ENCODE assay signal across 7 cellular contexts in genomic region chr5:893137-893506, GRCh38. TPM values are rescaled to one million over a fixed set of nuclear protein-coding genes. Genes with fewer than 3 reads are reported as not detected.
DNase-seq lines count a peak whose midpoint lies in the region; ATAC-seq, FAIRE-seq and TF ChIP-seq lines count a peak whose summit lies in the region.

No MANE protein-coding gene starts in this region.

- peaks cover 39% of the 10 kb centered on the region for H3K4me1 ChIP-seq in HepG2 (ENCODE audit: insufficient read depth, low read length)
- peaks cover 15% of the 10 kb centered on the region for H3K4me1 ChIP-seq in upper lobe of right lung

- TF ChIP-seq POLR2A in HepG2 (IDR thresholded peaks at IDR 0.05; ENCODE audit: insufficient read depth in 1 of 2, low read depth in 2 of 2, low read length in 2 of 2), result no peak

- WGBS in HepG2 (ENCODE audit: low lambda C conversion rate), result 0% methylated on average over 4 of the region's 31 CpGs

- no peaks in the 10 kb centered on the region for H3K9me3 Mint-ChIP-seq in activated T-helper 1 cell treated with anti-CD3 and anti-CD28 coated beads, Interleukin-12 subunit alpha, Interleukin-12 subunit beta, Interleukin-2, Interleukin-4 antibody, amounts not matched to agents 30 ng/mL and 10 ng/mL and 1 ng/mL, durations not matched to agents 14 hours and 24 hours and 36 hours

- peak overlapping the region; percentile 79 for H3K27ac ChIP-seq in HepG2 (ENCODE audit: extremely low read length, insufficient read depth, low read length)
- no peak overlapping the region for H3K27ac ChIP-seq in upper lobe of right lung

- CTCF ChIA-PET in HepG2 (lab: Yijun Ruan, JAX; ENCODE audit: low intra/inter-chr PET ratio, low total read pairs), result no interaction called here

- DNase-seq in activated T-helper 1 cell treated with anti-CD3 and anti-CD28 coated beads, Interleukin-12 subunit alpha, Interleukin-12 subunit beta, Interleukin-2, Interleukin-4 antibody, amounts not matched to agents 30 ng/mL and 10 ng/mL and 1 ng/mL, durations not matched to agents 14 hours and 24 hours and 36 hours (ENCODE audit: low spot score), result no peak
- DNase-seq in HepG2 (ENCODE audit: low spot score), result no peak
- DNase-seq in upper lobe of right lung, result no peak
- DNase-seq in effector CD8-positive, alpha-beta T cell (lab: John Stamatoyannopoulos, UW), result no peak
- DNase-seq in OCI-M2 (lab: John Stamatoyannopoulos, UW; ENCODE audit: unreplicated experiment), result no peak

- peaks cover 26% of the 10 kb centered on the region for H3K4me1 Mint-ChIP-seq in activated T-helper 1 cell treated with anti-CD3 and anti-CD28 coated beads, Interleukin-12 subunit alpha, Interleukin-12 subunit beta, Interleukin-2, Interleukin-4 antibody, amounts not matched to agents 30 ng/mL and 10 ng/mL and 1 ng/mL, durations not matched to agents 14 hours and 24 hours and 36 hours (ENCODE audit: low read depth)

- H3K4me3 ChIP-seq in HepG2 (replicated peaks in 1 of 3; ENCODE audit: insufficient read depth in 1 of 3, low read depth in 2 of 3, low read length in 3 of 3) (peak overlapping the region; percentile 70 to 90 (median 83)), upper lobe of right lung (peak overlapping the region; percentile 85)

- no peak for TF ChIP-seq CTCF in HepG2 (CRISPR knock-in tag; IDR thresholded peaks at IDR 0.05)
- no peak for TF ChIP-seq CTCF in upper lobe of right lung (IDR thresholded peaks at IDR 0.05)

- no peaks in the 10 kb centered on the region for H3K27me3 ChIP-seq in HepG2 (ENCODE audit: control insufficient read depth in 1 of 2, insufficient read depth in 2 of 2, low read length in 2 of 2)
- no peaks in the 10 kb centered on the region for H3K27me3 ChIP-seq in upper lobe of right lung

- H2AFZ ChIP-seq in HepG2 (ENCODE audit: low read length), result no peak overlapping the region

- peaks cover 40% of the 10 kb centered on the region for H3K36me3 Mint-ChIP-seq in activated T-helper 1 cell treated with anti-CD3 and anti-CD28 coated beads, Interleukin-12 subunit alpha, Interleukin-12 subunit beta, Interleukin-2, Interleukin-4 antibody, amounts not matched to agents 30 ng/mL and 10 ng/mL and 1 ng/mL, durations not matched to agents 14 hours and 24 hours and 36 hours (ENCODE audit: low read depth)

- H4K20me1 ChIP-seq in HepG2 (ENCODE audit: insufficient read depth, low read length), result no peaks in the 10 kb centered on the region

- no peak for TF ChIP-seq EP300 in HepG2 (IDR thresholded peaks at IDR 0.05; ENCODE audit: low read depth in 2 of 2, low read length in 2 of 2)
- TF ChIP-seq EP300 in HepG2 (CRISPR knock-in tag; IDR thresholded peaks at IDR 0.05; ENCODE audit: borderline replicate concordance), result no peak

- H3K79me2 ChIP-seq in HepG2 (ENCODE audit: insufficient read depth, low read length), result peaks cover 44% of the 10 kb centered on the region

- TF ChIP-seq RAD21 in HepG2 (CRISPR knock-in tag; IDR thresholded peaks at IDR 0.05), result no peak

- ATAC-seq in GM19351 (IDR thresholded peaks at IDR 0.05; ENCODE audit: unreplicated experiment), result peak; percentile 14
- peak; percentile 19 for ATAC-seq in HG03097 (IDR thresholded peaks at IDR 0.05; ENCODE audit: low FRiP score, unreplicated experiment)
- peak; percentile 6 for ATAC-seq in HepG2
- ATAC-seq in upper lobe of right lung, result no peak

- POLR2A ChIA-PET in HepG2 (lab: Yijun Ruan, JAX), result interaction anchor here (1.1 to 1.5 kb wide), 2 partner anchors 269 to 290 kb away, joined by 3 to 4 read pairs; no protein-coding TSS in a partner anchor

- H3K4me3 Mint-ChIP-seq in activated T-helper 1 cell treated with anti-CD3 and anti-CD28 coated beads, Interleukin-12 subunit alpha, Interleukin-12 subunit beta, Interleukin-2, Interleukin-4 antibody, amounts not matched to agents 30 ng/mL and 10 ng/mL and 1 ng/mL, durations not matched to agents 14 hours and 24 hours and 36 hours, result peak overlapping the region; percentile 84

- no TSS peak for BruUV-seq in HepG2 (replicated peaks; lab: Mats Ljungman, UMichigan)

- intact Hi-C loops in activated T-helper 1 cell treated with anti-CD3 and anti-CD28 coated beads, Interleukin-12 subunit alpha, Interleukin-12 subunit beta, Interleukin-2, Interleukin-4 antibody, amounts not matched to agents 30 ng/mL and 10 ng/mL and 1 ng/mL, durations not matched to agents 14 hours and 24 hours and 36 hours (cut with micrococcal nuclease), result loop anchor here (5.0 to 10.0 kb wide), 5 partner anchors 111 to 902 kb away; partner anchors contain the start of genes MRPL36, TPPP and ZDHHC11B
- intact Hi-C loops in HepG2 (cut with micrococcal nuclease; ENCODE audit: unreplicated experiment) (loop anchor here (5.0 to 10.0 kb wide), 2 partner anchors 41 to 218 kb away; partner anchors contain the start of gene ZDHHC11), upper lobe of right lung (cut with DNase I) (no loop called here)

- peak overlapping the region; percentile 90 for H3K4me2 ChIP-seq in HepG2 (ENCODE audit: low read depth, low read length)

- peak overlapping the region; percentile 84 for H3K9ac ChIP-seq in HepG2 (ENCODE audit: insufficient read depth, low read depth, low read length)

- no peak for FAIRE-seq in HepG2 (lab: Jason Lieb, UNC)

- no peaks in the 10 kb centered on the region for H3K9me3 ChIP-seq in HepG2 (ENCODE audit: low read length)
- H3K9me3 ChIP-seq in upper lobe of right lung, result no peaks in the 10 kb centered on the region

- no peaks in the 10 kb centered on the region for H3K27me3 Mint-ChIP-seq in activated T-helper 1 cell treated with anti-CD3 and anti-CD28 coated beads, Interleukin-12 subunit alpha, Interleukin-12 subunit beta, Interleukin-2, Interleukin-4 antibody, amounts not matched to agents 30 ng/mL and 10 ng/mL and 1 ng/mL, durations not matched to agents 14 hours and 24 hours and 36 hours (ENCODE audit: insufficient read depth)

- peaks cover 8 to 45% of the 10 kb centered on the region in 2 experiments for H3K36me3 ChIP-seq in HepG2 (replicated peaks in 1 of 2; ENCODE audit: control insufficient read depth in 1 of 2, insufficient read depth in 2 of 2, low read length in 2 of 2)
- H3K36me3 ChIP-seq in upper lobe of right lung, result peaks cover 30% of the 10 kb centered on the region

- in situ Hi-C loops in HepG2 (cut with HindIII; ENCODE audit: extremely low pct_ligation_motif_present, low pct_unique_long_range_greater_than_20kb), result loop anchor here (10.0 kb wide), 1 partner anchor 218 kb away; no protein-coding TSS in a partner anchor

- peak overlapping the region; percentile 48 for H3K27ac Mint-ChIP-seq in activated T-helper 1 cell treated with anti-CD3 and anti-CD28 coated beads, Interleukin-12 subunit alpha, Interleukin-12 subunit beta, Interleukin-2, Interleukin-4 antibody, amounts not matched to agents 30 ng/mL and 10 ng/mL and 1 ng/mL, durations not matched to agents 14 hours and 24 hours and 36 hours

RNA-seq across cellular contexts. Expression of gene TRIP13, which starts 0.4 kb away (rescaled TPM):
- 37.2 and 38.4 TPM in 2 replicates for total RNA-seq in activated T-helper 1 cell treated with anti-CD3 and anti-CD28 coated beads, Interleukin-12 subunit alpha, Interleukin-12 subunit beta, Interleukin-2, Interleukin-4 antibody, amounts not matched to agents 30 ng/mL and 10 ng/mL and 1 ng/mL, durations not matched to agents 14 hours and 24 hours and 36 hours
- total RNA-seq in HepG2 (2016; rRNA removed; fragmentation: Illumina TruSeq; extraction: Trizol) (33.0 and 39.5 TPM in 2 replicates), upper lobe of right lung (0.81 TPM)
- total RNA-seq in HepG2 (2016; cell fraction: cytosol; rRNA removed; fragmentation: Illumina TruSeq; extraction: Trizol; ENCODE audit: low read depth), result 8.1 and 9.8 TPM in 2 replicates
- 33.0 and 42.4 TPM in 2 replicates for total RNA-seq in HepG2 (2016; cell fraction: insoluble cytoplasmic fraction; rRNA removed; fragmentation: Illumina TruSeq; extraction: Trizol)
- 19.4 and 20.2 TPM in 2 replicates for total RNA-seq in HepG2 (2016; cell fraction: membrane; rRNA removed; fragmentation: Illumina TruSeq; extraction: Trizol)
- total RNA-seq in HepG2 (2016; cell fraction: nucleus; rRNA removed; fragmentation: Illumina TruSeq; extraction: Trizol), result 18.6 TPM in 2 replicates
- 12.8 and 13.5 TPM in 2 replicates for polyA plus RNA-seq in HepG2 (2011; rRNA removed)
- 6.1 and 7.0 TPM in 2 replicates for polyA plus RNA-seq in HepG2 (2011; cell fraction: cytosol; rRNA removed)
- 11.6 and 18.6 TPM in 2 replicates for polyA plus RNA-seq in HepG2 (2011; cell fraction: nucleus; rRNA removed)
- 6.5 and 11.3 TPM in 2 replicates for polyA plus RNA-seq in HepG2 (2012)
- 4.9 and 6.9 TPM in 2 replicates for polyA plus RNA-seq in HepG2 (2016; cell fraction: cytosol; fragmentation: Illumina TruSeq; extraction: Trizol; ENCODE audit: low read depth)
- 44.2 and 47.5 TPM in 2 replicates for polyA plus RNA-seq in HepG2 (2016; cell fraction: insoluble cytoplasmic fraction; fragmentation: Illumina TruSeq; extraction: Trizol; ENCODE audit: low read depth)
- 13.5 and 13.6 TPM in 2 replicates for polyA plus RNA-seq in HepG2 (2016; cell fraction: membrane; fragmentation: Illumina TruSeq; extraction: Trizol; ENCODE audit: low read depth)
- 42.0 and 45.8 TPM in 2 replicates for polyA plus RNA-seq in HepG2 (2016; cell fraction: nucleus; fragmentation: Illumina TruSeq; extraction: Trizol; ENCODE audit: insufficient read depth, low read depth)
- 6.3 and 101 TPM in 2 replicates for polyA minus RNA-seq in HepG2 (2011; rRNA and poly(A)+ RNA removed; ENCODE audit: low replicate concordance)
- 4.5 and 11.3 TPM in 2 replicates for polyA minus RNA-seq in HepG2 (2011; cell fraction: cytosol; rRNA and poly(A)+ RNA removed)
- polyA minus RNA-seq in HepG2 (2011; cell fraction: nucleus; rRNA and poly(A)+ RNA removed), result 9.2 and 11.7 TPM in 2 replicates

RNA-seq across cellular contexts. Expression of gene BRD9, which starts 0.5 kb away (rescaled TPM):
- total RNA-seq in activated T-helper 1 cell treated with anti-CD3 and anti-CD28 coated beads, Interleukin-12 subunit alpha, Interleukin-12 subunit beta, Interleukin-2, Interleukin-4 antibody, amounts not matched to agents 30 ng/mL and 10 ng/mL and 1 ng/mL, durations not matched to agents 14 hours and 24 hours and 36 hours, result 77.8 and 81.6 TPM in 2 replicates
- 20.7 and 22.9 TPM in 2 replicates for total RNA-seq in HepG2 (2016; rRNA removed; fragmentation: Illumina TruSeq; extraction: Trizol)
- 6.6 and 8.1 TPM in 2 replicates for total RNA-seq in HepG2 (2016; cell fraction: cytosol; rRNA removed; fragmentation: Illumina TruSeq; extraction: Trizol; ENCODE audit: low read depth)
- 18.6 and 24.6 TPM in 2 replicates for total RNA-seq in HepG2 (2016; cell fraction: insoluble cytoplasmic fraction; rRNA removed; fragmentation: Illumina TruSeq; extraction: Trizol)
- total RNA-seq in HepG2 (2016; cell fraction: membrane; rRNA removed; fragmentation: Illumina TruSeq; extraction: Trizol), result 10.4 and 11.6 TPM in 2 replicates
- total RNA-seq in HepG2 (2016; cell fraction: nucleus; rRNA removed; fragmentation: Illumina TruSeq; extraction: Trizol), result 30.9 and 31.0 TPM in 2 replicates
- 5.2 and 6.3 TPM in 2 replicates for polyA plus RNA-seq in HepG2 (2011; rRNA removed)
- 4.5 and 4.6 TPM in 2 replicates for polyA plus RNA-seq in HepG2 (2011; cell fraction: cytosol; rRNA removed)
- polyA plus RNA-seq in HepG2 (2011; cell fraction: nucleus; rRNA removed), result 36.0 and 39.4 TPM in 2 replicates
- 10.7 and 10.9 TPM in 2 replicates for polyA plus RNA-seq in HepG2 (2012)
- 2.4 and 2.5 TPM in 2 replicates for polyA plus RNA-seq in HepG2 (2016; cell fraction: cytosol; fragmentation: Illumina TruSeq; extraction: Trizol; ENCODE audit: low read depth)
- 17.6 and 19.2 TPM in 2 replicates for polyA plus RNA-seq in HepG2 (2016; cell fraction: insoluble cytoplasmic fraction; fragmentation: Illumina TruSeq; extraction: Trizol; ENCODE audit: low read depth)
- polyA plus RNA-seq in HepG2 (2016; cell fraction: membrane; fragmentation: Illumina TruSeq; extraction: Trizol; ENCODE audit: low read depth), result 4.9 and 5.4 TPM in 2 replicates
- polyA plus RNA-seq in HepG2 (2016; cell fraction: nucleus; fragmentation: Illumina TruSeq; extraction: Trizol; ENCODE audit: insufficient read depth, low read depth), result 65.1 and 68.5 TPM in 2 replicates
- polyA minus RNA-seq in HepG2 (2011; rRNA and poly(A)+ RNA removed; ENCODE audit: low replicate concordance), result 15.9 and 73.1 TPM in 2 replicates
- polyA minus RNA-seq in HepG2 (2011; cell fraction: cytosol; rRNA and poly(A)+ RNA removed), result 4.1 and 5.6 TPM in 2 replicates
- 30.7 and 34.1 TPM in 2 replicates for polyA minus RNA-seq in HepG2 (2011; cell fraction: nucleus; rRNA and poly(A)+ RNA removed)
- 33.8 TPM for total RNA-seq in upper lobe of right lung

RNA-seq across cellular contexts. Expression of gene ZDHHC11, which starts 42.3 kb away (rescaled TPM):
- 14.4 and 17.2 TPM in 2 replicates for total RNA-seq in activated T-helper 1 cell treated with anti-CD3 and anti-CD28 coated beads, Interleukin-12 subunit alpha, Interleukin-12 subunit beta, Interleukin-2, Interleukin-4 antibody, amounts not matched to agents 30 ng/mL and 10 ng/mL and 1 ng/mL, durations not matched to agents 14 hours and 24 hours and 36 hours
- total RNA-seq in HepG2 (2016; rRNA removed; fragmentation: Illumina TruSeq; extraction: Trizol) (1.4 and 4.0 TPM in 2 replicates), upper lobe of right lung (12.6 TPM)
- 0.51 and 1.4 TPM in 2 replicates for total RNA-seq in HepG2 (2016; cell fraction: cytosol; rRNA removed; fragmentation: Illumina TruSeq; extraction: Trizol; ENCODE audit: low read depth)
- 0.67 and 5.3 TPM in 2 replicates for total RNA-seq in HepG2 (2016; cell fraction: insoluble cytoplasmic fraction; rRNA removed; fragmentation: Illumina TruSeq; extraction: Trizol)
- total RNA-seq in HepG2 (2016; cell fraction: membrane; rRNA removed; fragmentation: Illumina TruSeq; extraction: Trizol), result 1.5 and 2.0 TPM in 2 replicates
- 8.6 and 9.6 TPM in 2 replicates for total RNA-seq in HepG2 (2016; cell fraction: nucleus; rRNA removed; fragmentation: Illumina TruSeq; extraction: Trizol)
- 2.1 and 2.2 TPM in 2 replicates for polyA plus RNA-seq in HepG2 (2011; rRNA removed)
- 1.6 and 2.1 TPM in 2 replicates for polyA plus RNA-seq in HepG2 (2011; cell fraction: cytosol; rRNA removed)
- polyA plus RNA-seq in HepG2 (2011; cell fraction: nucleus; rRNA removed), result 24.0 and 31.7 TPM in 2 replicates
- 3.2 and 7.4 TPM in 2 replicates for polyA plus RNA-seq in HepG2 (2012)
- 0.68 and 0.74 TPM in 2 replicates for polyA plus RNA-seq in HepG2 (2016; cell fraction: cytosol; fragmentation: Illumina TruSeq; extraction: Trizol; ENCODE audit: low read depth)
- polyA plus RNA-seq in HepG2 (2016; cell fraction: insoluble cytoplasmic fraction; fragmentation: Illumina TruSeq; extraction: Trizol; ENCODE audit: low read depth), result 1.2 and 2.3 TPM in 2 replicates
- 0.83 and 1.1 TPM in 2 replicates for polyA plus RNA-seq in HepG2 (2016; cell fraction: membrane; fragmentation: Illumina TruSeq; extraction: Trizol; ENCODE audit: low read depth)
- 21.9 and 23.7 TPM in 2 replicates for polyA plus RNA-seq in HepG2 (2016; cell fraction: nucleus; fragmentation: Illumina TruSeq; extraction: Trizol; ENCODE audit: insufficient read depth, low read depth)
- polyA minus RNA-seq in HepG2 (2011; rRNA and poly(A)+ RNA removed; ENCODE audit: low replicate concordance), result 7.7 and 72.5 TPM in 2 replicates
- 2.5 TPM in 1 of 2 replicates, not detected in the other for polyA minus RNA-seq in HepG2 (2011; cell fraction: cytosol; rRNA and poly(A)+ RNA removed)
- polyA minus RNA-seq in HepG2 (2011; cell fraction: nucleus; rRNA and poly(A)+ RNA removed), result 12.6 and 14.9 TPM in 2 replicates
